In the genomic region with DNA sequence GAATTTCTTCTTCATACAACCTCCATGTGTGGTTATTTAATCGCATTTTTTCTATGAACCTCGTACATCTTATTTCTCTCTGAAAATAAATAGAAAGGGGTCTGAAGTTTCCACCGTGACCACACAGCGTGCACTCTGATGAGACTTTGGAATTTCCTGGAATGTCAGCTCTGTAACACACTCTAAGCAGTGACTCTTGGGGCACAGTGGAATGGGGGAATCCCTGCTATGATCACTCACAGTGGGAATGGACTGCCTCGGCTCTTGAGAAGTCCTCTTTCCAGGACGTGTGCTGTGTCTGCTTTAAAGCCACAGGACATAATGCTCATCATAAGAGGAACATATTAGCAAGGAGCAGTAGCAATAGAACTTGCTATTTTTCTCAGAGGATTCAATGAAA, we compare ENCODE assay signal across 20 cellular contexts.
A peak's percentile ranks its signal among the peaks of the same experiment; 100 is the strongest.
DNase-seq lines count a peak whose midpoint lies in the region; ATAC-seq and TF ChIP-seq lines count a peak whose summit lies in the region.
"Had no signal": no experiment of that assay in that cellular context is flagged by ENCODE, and none has a peak within 500 bp of the region (broad histone marks: within the 10 kb centered on the region; RNA-seq: fewer than 3 reads in every experiment).

No MANE protein-coding gene starts in this region.

- no peaks in the 10 kb centered on the region for H3K36me3 Mint-ChIP-seq in chondrocyte (ENCODE audit: low read depth)
- H3K36me3 Mint-ChIP-seq: CD8-positive, alpha-beta T cell had no signal

- H3K36me3 ChIP-seq in mammary epithelial cell (ENCODE audit: insufficient read depth, low read length) (no peaks in the 10 kb centered on the region), breast epithelium (no peaks in the 10 kb centered on the region), thyroid gland (no peaks in the 10 kb centered on the region), aorta (ENCODE audit: control insufficient read depth in 1 of 2, insufficient read depth in 2 of 2, low read length in 1 of 2) (no peaks in the 10 kb centered on the region)
- H3K36me3 ChIP-seq: BLaER1 had no signal

- H3K9ac ChIP-seq in mammary epithelial cell (ENCODE audit: insufficient read depth, low read length), result no peak overlapping the region
- H3K9ac ChIP-seq: BLaER1 had no signal

- no peaks in the 10 kb centered on the region for H3K9me3 ChIP-seq in mammary epithelial cell (replicated peaks; ENCODE audit: insufficient read depth, low read length)
- H3K9me3 ChIP-seq in breast epithelium, result no peaks in the 10 kb centered on the region
- no peaks in the 10 kb centered on the region for H3K9me3 ChIP-seq in thyroid gland
- no peaks in the 10 kb centered on the region for H3K9me3 ChIP-seq in aorta (ENCODE audit: control insufficient read depth, low read length)
- H3K9me3 ChIP-seq: BLaER1 had no signal

- no peak for TF ChIP-seq CTCF in mammary epithelial cell (conservative IDR thresholded peaks at IDR 0.05 in 1 of 2, IDR thresholded peaks at IDR 0.05 in 1 of 2; ENCODE audit: extremely low read depth in 1 of 2, insufficient read depth in 1 of 2, low read depth in 1 of 2, low read length in 2 of 2)
- no peak for TF ChIP-seq CTCF in breast epithelium (IDR thresholded peaks at IDR 0.05)
- no peak for TF ChIP-seq CTCF in chondrocyte (IDR thresholded peaks at IDR 0.05)
- no peak for TF ChIP-seq CTCF in thyroid gland (IDR thresholded peaks at IDR 0.05)

- TF ChIP-seq POLR2A in breast epithelium (IDR thresholded peaks at IDR 0.05) (no peak), thyroid gland (IDR thresholded peaks at IDR 0.05) (no peak)

- no peak overlapping the region for H3K4me2 ChIP-seq in mammary epithelial cell (ENCODE audit: insufficient read depth, low read depth, low read length)
- H3K4me2 ChIP-seq: BLaER1 had no signal

- peak overlapping the region; percentile 14 for H3K27ac Mint-ChIP-seq in chondrocyte (ENCODE audit: unreplicated experiment)
- peak overlapping the region in 1 of 2 donors; percentile 40 for H3K27ac Mint-ChIP-seq in stimulated activated naive CD8-positive, alpha-beta T cell treated with anti-CD3 and anti-CD28 coated beads, Interleukin-15, amount 100 ng/mL, for 72 hours
- H3K27ac Mint-ChIP-seq: CD8-positive, alpha-beta T cell had no signal

- H3K27me3 Mint-ChIP-seq in chondrocyte (ENCODE audit: low read depth), result no peaks in the 10 kb centered on the region
- H3K27me3 Mint-ChIP-seq in stimulated activated naive CD8-positive, alpha-beta T cell treated with anti-CD3 and anti-CD28 coated beads, Interleukin-15, amount 100 ng/mL, for 72 hours, result no peaks in the 10 kb centered on the region

- intact Hi-C loops in mammary epithelial cell (cut with micrococcal nuclease) (no loop called here), breast epithelium (cut with DNase I; ENCODE audit: low total_unique reads) (no loop called here), thyroid gland (cut with DNase I) (no loop called here), aorta (cut with DNase I) (no loop called here)

- H4K20me1 ChIP-seq in mammary epithelial cell (ENCODE audit: insufficient read depth, low read length), result no peaks in the 10 kb centered on the region
- H4K20me1 ChIP-seq: BLaER1 had no signal

- peaks cover 5% of the 10 kb centered on the region for H3K4me1 Mint-ChIP-seq in chondrocyte (ENCODE audit: low read depth)
- H3K4me1 Mint-ChIP-seq in stimulated activated naive CD8-positive, alpha-beta T cell treated with anti-CD3 and anti-CD28 coated beads, Interleukin-15, amount 100 ng/mL, for 72 hours, result no peaks in the 10 kb centered on the region

- no peaks in the 10 kb centered on the region for H3K9me3 Mint-ChIP-seq in chondrocyte (ENCODE audit: low read depth)
- no peaks in the 10 kb centered on the region for H3K9me3 Mint-ChIP-seq in stimulated activated naive CD8-positive, alpha-beta T cell treated with anti-CD3 and anti-CD28 coated beads, Interleukin-15, amount 100 ng/mL, for 72 hours
- H3K9me3 Mint-ChIP-seq: CD8-positive, alpha-beta T cell had no signal

- no peaks in the 10 kb centered on the region for H3K4me1 ChIP-seq in mammary epithelial cell (ENCODE audit: insufficient read depth, low read length)
- no peaks in the 10 kb centered on the region for H3K4me1 ChIP-seq in breast epithelium
- H3K4me1 ChIP-seq in thyroid gland, result no peaks in the 10 kb centered on the region
- H3K4me1 ChIP-seq in aorta (ENCODE audit: control insufficient read depth in 1 of 2, insufficient read depth in 2 of 2, low read length in 2 of 2), result no peaks in the 10 kb centered on the region
- H3K4me1 ChIP-seq: BLaER1 had no signal

- no TSS peak for BruUV-seq in mammary epithelial cell (replicated peaks; lab: Mats Ljungman, UMichigan)

- DNase-seq in mammary epithelial cell (peak; percentile 23), breast epithelium (ENCODE audit: low spot score in 2 of 2) (no peak), chondrocyte (ENCODE audit: low spot score) (no peak), left kidney (ENCODE audit: low read depth, low spot score) (peak; percentile 17), thyroid gland (no peak), aorta (no peak), DMS114 treated with DMSO at 0.1 percent for 48 hours (lab: John Stamatoyannopoulos, UW; ENCODE audit: unreplicated experiment) (no peak)
- DNase-seq in stimulated activated naive CD8-positive, alpha-beta T cell treated with anti-CD3 and anti-CD28 coated beads, Interleukin-15, amount 100 ng/mL, for 72 hours, result no peak
- DNase-seq: 8988T; CD8-positive, alpha-beta T cell; DMS79; GF-D8; GOT3; Kasumi-1; MM.1S; NCI-H1092 treated with DMSO at 0.1 percent for 48 hours; NCI-H1694; NCI-H2227 treated with DMSO at 0.1 percent for 48 hours; NCI-H524 treated with DMSO at 0.1 percent for 48 hours had no signal

- in situ Hi-C loops in mammary epithelial cell (cut with MboI; ENCODE audit: low sequenced_read_pairs in 2 of 2), result no loop called here

- H2AFZ ChIP-seq in mammary epithelial cell (ENCODE audit: low read depth, low read length), result no peak overlapping the region

- H3K27ac ChIP-seq in mammary epithelial cell (ENCODE audit: insufficient read depth, low read depth, low read length) (no peak overlapping the region), breast epithelium (no peak overlapping the region), thyroid gland (no peak overlapping the region), aorta (ENCODE audit: low read depth in 1 of 2, low read length in 2 of 2) (no peak overlapping the region)
- H3K27ac ChIP-seq: BLaER1 had no signal

- H3K27me3 ChIP-seq in mammary epithelial cell (ENCODE audit: insufficient read depth, low read length), result no peaks in the 10 kb centered on the region
- no peaks in the 10 kb centered on the region for H3K27me3 ChIP-seq in breast epithelium
- H3K27me3 ChIP-seq in thyroid gland, result no peaks in the 10 kb centered on the region
- no peaks in the 10 kb centered on the region for H3K27me3 ChIP-seq in aorta (ENCODE audit: control insufficient read depth in 1 of 2, insufficient read depth in 2 of 2, low read length in 1 of 2)
- H3K27me3 ChIP-seq: BLaER1 had no signal

- H3K4me3 ChIP-seq in mammary epithelial cell (replicated peaks in 1 of 3; ENCODE audit: insufficient read depth in 1 of 3, low read depth in 2 of 3, low read length in 3 of 3) (no peak overlapping the region), breast epithelium (no peak overlapping the region), thyroid gland (replicated peaks in 1 of 3) (no peak overlapping the region), aorta (ENCODE audit: low read length in 2 of 2) (no peak overlapping the region)
- H3K4me3 ChIP-seq: BLaER1 had no signal

- dilution Hi-C loops in mammary epithelial cell (cut with HindIII; ENCODE audit: low sequenced_read_pairs), result no loop called here

- 88% methylated on average over 6 of the region's 6 CpGs for WGBS in mammary epithelial cell (ENCODE audit: low coverage, missing lambda C conversion rate)
- 64 to 65% methylated on average over 6 of the region's 6 CpGs for WGBS in thyroid gland, 2 donors
- WGBS in aorta, 2 donors, result 41 to 55% methylated on average over 6 of the region's 6 CpGs

- no peak overlapping the region for H3K4me3 Mint-ChIP-seq in chondrocyte (ENCODE audit: unreplicated experiment)
- no peak overlapping the region for H3K4me3 Mint-ChIP-seq in stimulated activated naive CD8-positive, alpha-beta T cell treated with anti-CD3 and anti-CD28 coated beads, Interleukin-15, amount 100 ng/mL, for 72 hours
- H3K4me3 Mint-ChIP-seq: CD8-positive, alpha-beta T cell had no signal

- H3K79me2 ChIP-seq in mammary epithelial cell (ENCODE audit: insufficient read depth, low read length), result no peaks in the 10 kb centered on the region

- no peak for ATAC-seq in aorta (ENCODE audit: low FRiP score)
- ATAC-seq in stimulated activated naive CD8-positive, alpha-beta T cell treated with anti-CD3 and anti-CD28 coated beads, Interleukin-15, amount 100 ng/mL, for 72 hours, result no peak
- ATAC-seq: CD8-positive, alpha-beta T cell had no signal

- CTCF ChIA-PET in mammary epithelial cell (lab: Charles Lee; ENCODE audit: low non-redundant PET), result no interaction called here

Comparison
In these comparisons a context has a peak if more than half of its experiments do, and no peak if none do; other contexts are left out.
1. DNase-seq: peak in mammary epithelial cell (single experiment) and left kidney (single experiment); none in breast epithelium (0 of 2), chondrocyte (single experiment), thyroid gland (0 of 2), aorta (0 of 2), stimulated activated naive CD8-positive, alpha-beta T cell treated with anti-CD3 and anti-CD28 coated beads, Interleukin-15, amount 100 ng/mL, for 72 hours (0 of 2) and DMS114 treated with DMSO at 0.1 percent for 48 hours (single experiment).